ENCODE assay signal across 20 cellular contexts in the genomic region with DNA sequence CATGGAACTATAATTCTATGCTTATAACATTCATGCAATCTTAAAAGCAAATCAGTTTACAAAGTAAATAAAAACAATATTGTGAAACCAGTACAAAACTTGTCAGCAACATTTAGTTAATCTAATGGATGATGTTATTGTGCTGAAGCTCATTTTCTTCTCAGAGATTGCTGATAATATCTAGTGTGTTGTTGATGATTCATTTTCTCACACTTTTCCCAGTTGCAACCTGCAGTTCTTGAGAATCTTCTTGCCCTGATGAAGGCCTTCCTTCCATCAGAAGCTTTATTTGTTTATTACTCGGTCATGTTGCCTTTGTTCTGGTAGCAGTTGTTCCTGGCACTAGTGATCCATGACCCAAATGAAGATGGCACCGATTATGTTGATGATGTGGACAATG. TPM values are rescaled to one million over a fixed set of nuclear protein-coding genes. Genes with fewer than 3 reads are reported as not detected.
DNase-seq lines count a peak whose midpoint lies in the region; ATAC-seq, FAIRE-seq and TF ChIP-seq lines count a peak whose summit lies in the region.
"Had no signal": no experiment of that assay in that cellular context is flagged by ENCODE, and none has a peak within 500 bp of the region (broad histone marks: within the 10 kb centered on the region; RNA-seq: fewer than 3 reads in every experiment).

No MANE protein-coding gene starts in this region.

- H3K27me3 ChIP-seq in PC-9 (ENCODE audit: insufficient read depth, low read depth) (no peaks in the 10 kb centered on the region), bronchial epithelial cell (ENCODE audit: control insufficient read depth, insufficient read depth, low read length) (no peaks in the 10 kb centered on the region), keratinocyte (ENCODE audit: control insufficient read depth, extremely low read depth, insufficient read depth, low read length) (no peaks in the 10 kb centered on the region), stomach (peaks cover 0 to 1% (median 0%) of the 10 kb centered on the region in 3 donors)
- H3K27me3 ChIP-seq: BE2C had no signal

- intact Hi-C loops in PC-9 (cut with micrococcal nuclease; ENCODE audit: unreplicated experiment) = loop anchor here (1.0 to 2.0 kb wide), 3 partner anchors 27 to 84 kb away; no protein-coding TSS in a partner anchor
- intact Hi-C loops in stomach (cut with DNase I; ENCODE audit: low total_unique reads) = no loop called here

- CTCF ChIA-PET in PC-9 (lab: Charles Lee) = interaction anchor here (0.6 to 1.0 kb wide), 3 partner anchors 20 to 236 kb away, joined by 3 to 4 read pairs (median 3); no protein-coding TSS in a partner anchor

- H3F3A ChIP-seq in PC-9 (ENCODE audit: insufficient read depth, low read depth) = peaks cover 21% of the 10 kb centered on the region

- H3K36me3 Mint-ChIP-seq in type B pancreatic cell = peaks cover 11% of the 10 kb centered on the region
- H3K36me3 Mint-ChIP-seq: CD4-positive, alpha-beta memory T cell had no signal

- peaks cover 57% of the 10 kb centered on the region for H3K79me2 ChIP-seq in PC-9 (ENCODE audit: low read depth)
- peaks cover 2% of the 10 kb centered on the region for H3K79me2 ChIP-seq in keratinocyte (ENCODE audit: control insufficient read depth, insufficient read depth, low read length)

- peak overlapping the region; percentile 87 for H3K27ac Mint-ChIP-seq in type B pancreatic cell
- H3K27ac Mint-ChIP-seq: CD4-positive, alpha-beta memory T cell; HFFc6 had no signal

- no peaks in the 10 kb centered on the region for H3K27me3 Mint-ChIP-seq in type B pancreatic cell

- 46 to 70% (median 59%) methylated on average over 2 of the region's 2 CpGs for WGBS in stomach, 5 donors

- POLR2A ChIA-PET in PC-9 (lab: Charles Lee; ENCODE audit: unreplicated experiment) = interaction anchor here (0.5 to 0.8 kb wide), 7 partner anchors 13 to 1998 kb away, joined by 3 to 19 read pairs (median 6); no protein-coding TSS in a partner anchor

- FAIRE-seq in bronchial epithelial cell (lab: Jason Lieb, UNC) (no peak), keratinocyte (lab: Jason Lieb, UNC) (peak; percentile 44)
- FAIRE-seq: A549, GM12878, GM19239, H1 had no signal

- H3K36me3 ChIP-seq in PC-9 (ENCODE audit: low read depth) = no peaks in the 10 kb centered on the region
- no peaks in the 10 kb centered on the region for H3K36me3 ChIP-seq in bronchial epithelial cell (ENCODE audit: control insufficient read depth, insufficient read depth, low read length)
- no peaks in the 10 kb centered on the region for H3K36me3 ChIP-seq in keratinocyte (ENCODE audit: control insufficient read depth in 2 of 2, extremely low read depth in 1 of 2, insufficient read depth in 2 of 2, low read length in 2 of 2)
- H3K36me3 ChIP-seq in stomach = no peaks in the 10 kb centered on the region

- peaks cover 14% of the 10 kb centered on the region for H3K4me1 Mint-ChIP-seq in type B pancreatic cell (ENCODE audit: unreplicated experiment)

- H3K4me3 ChIP-seq in PC-9 = no peak overlapping the region
- no peak overlapping the region for H3K4me3 ChIP-seq in bronchial epithelial cell (ENCODE audit: low read depth, low read length)
- no peak overlapping the region for H3K4me3 ChIP-seq in keratinocyte (ENCODE audit: control insufficient read depth in 2 of 3, extremely low read depth in 1 of 3, insufficient read depth in 2 of 3, low read depth in 1 of 3, low read length in 3 of 3)
- H3K4me3 ChIP-seq in stomach = no peak overlapping the region
- H3K4me3 ChIP-seq: A549, GM12878 had no signal

- no peak for ATAC-seq in HG03280 (IDR thresholded peaks at IDR 0.05; ENCODE audit: unreplicated experiment)
- no peak for ATAC-seq in HG03108 (IDR thresholded peaks at IDR 0.05; ENCODE audit: unreplicated experiment)
- ATAC-seq: A549, GM12878 had no signal

- DNase-seq in PC-9 = peak in 1 of 2 experiments; percentile 88
- peak; percentile 26 for DNase-seq in bronchial epithelial cell (ENCODE audit: low read depth)
- DNase-seq in keratinocyte (ENCODE audit: low read depth, low spot score) = no peak
- DNase-seq in type B pancreatic cell (ENCODE audit: extremely low spot score, unreplicated experiment) = no peak
- DNase-seq in stomach = no peak
- DNase-seq: BE2C; CD4-positive, alpha-beta memory T cell; DMS79; HCEC 1CT; HFFc6; IMR-90 had no signal

- no peaks in the 10 kb centered on the region for H3K9me2 ChIP-seq in PC-9 (ENCODE audit: insufficient read depth)

- no peak for TF ChIP-seq CTCF in PC-9 (conservative IDR thresholded peaks at IDR 0.05)
- no peak for TF ChIP-seq CTCF in bronchial epithelial cell (IDR thresholded peaks at IDR 0.05; ENCODE audit: insufficient read depth, low read length, severe bottlenecking)
- no peak for TF ChIP-seq CTCF in keratinocyte (optimal IDR thresholded peaks at IDR 0.05 in 1 of 3, IDR thresholded peaks at IDR 0.05 in 1 of 3, conservative IDR thresholded peaks at IDR 0.05 in 1 of 3; ENCODE audit: extremely low read depth in 1 of 3, insufficient read depth in 2 of 3, low read length in 3 of 3)
- no peak for TF ChIP-seq CTCF in type B pancreatic cell (conservative IDR thresholded peaks at IDR 0.05)
- no peak for TF ChIP-seq CTCF in stomach (IDR thresholded peaks at IDR 0.05)

- H3K9me1 ChIP-seq in keratinocyte (ENCODE audit: control insufficient read depth, extremely low read depth, insufficient read depth, low read length) = no peaks in the 10 kb centered on the region

- no peak overlapping the region for H3K9ac ChIP-seq in keratinocyte (ENCODE audit: control insufficient read depth, extremely low read depth, insufficient read depth, low read length)

- no TSS peak for BruUV-seq in PC-9 (replicated peaks; lab: Mats Ljungman, UMichigan)

- H4K20me1 ChIP-seq in PC-9 (ENCODE audit: insufficient read depth) = no peaks in the 10 kb centered on the region
- no peaks in the 10 kb centered on the region for H4K20me1 ChIP-seq in keratinocyte (ENCODE audit: control insufficient read depth, extremely low read depth, insufficient read depth, low read length)

- H3K4me2 ChIP-seq in PC-9 (peak overlapping the region; percentile 52), keratinocyte (ENCODE audit: control insufficient read depth, extremely low read depth, insufficient read depth, low read depth, low read length) (peak overlapping the region; percentile 20)

- H3K9me3 ChIP-seq in PC-9 (ENCODE audit: insufficient read depth, low read depth) (no peaks in the 10 kb centered on the region), keratinocyte (ENCODE audit: control insufficient read depth, low read depth, low read length) (no peaks in the 10 kb centered on the region), stomach (no peaks in the 10 kb centered on the region)
- H3K9me3 ChIP-seq: A549, BE2C had no signal

- H3K4me1 ChIP-seq in PC-9 (replicated peaks; ENCODE audit: insufficient read depth) (peaks cover 50% of the 10 kb centered on the region), keratinocyte (ENCODE audit: control insufficient read depth, extremely low read depth, insufficient read depth, low read length) (peaks cover 20% of the 10 kb centered on the region), stomach (peaks cover 0 to 56% (median 21%) of the 10 kb centered on the region in 4 donors)

- TF ChIP-seq POLR2A in stomach (IDR thresholded peaks at IDR 0.05) = no peak

- no peak overlapping the region for H3K4me3 Mint-ChIP-seq in type B pancreatic cell
- H3K4me3 Mint-ChIP-seq: CD4-positive, alpha-beta memory T cell; HFFc6 had no signal

- no peaks in the 10 kb centered on the region for H3K9me3 Mint-ChIP-seq in type B pancreatic cell
- H3K9me3 Mint-ChIP-seq: HFFc6 had no signal

- dilution Hi-C loops in keratinocyte (cut with MboI; ENCODE audit: extremely low pct_ligation_motif_present, low sequenced_read_pairs) = no loop called here

- TF ChIP-seq EP300 in stomach (IDR thresholded peaks at IDR 0.05) = no peak

- H2AFZ ChIP-seq in PC-9 = no peak overlapping the region
- H2AFZ ChIP-seq in keratinocyte (ENCODE audit: control insufficient read depth, low read length) = no peak overlapping the region

- H3K27ac ChIP-seq in PC-9 (peak overlapping the region; percentile 75), keratinocyte (ENCODE audit: control insufficient read depth, insufficient read depth, low read length) (no peak overlapping the region), stomach (peak overlapping the region in 1 of 5 donors; percentile 16)
- H3K27ac ChIP-seq: A549, C4-2B, HL-60 had no signal

RNA-seq across cellular contexts. Expression of a gene that starts 5.2 kb away (rescaled TPM):
- total RNA-seq in PC-9 (2021) = 12.8 and 16.1 TPM in 2 replicates
- total RNA-seq in bronchial epithelial cell = 4.5 and 5.3 TPM in 2 replicates
- polyA plus RNA-seq in keratinocyte = 3.3 to 5.5 TPM (median 4.8 TPM) in 3 replicates
- 1.3 TPM for polyA plus RNA-seq in keratinocyte (2011; ENCODE audit: low read depth)
- polyA plus RNA-seq in keratinocyte (2011; cell fraction: cytosol; rRNA removed) = 2.4 and 5.0 TPM in 2 replicates
- 5.8 and 6.3 TPM in 2 replicates for polyA plus RNA-seq in keratinocyte (2011; cell fraction: nucleus; rRNA removed)
- 1.2 and 2.5 TPM in 2 replicates for polyA plus RNA-seq in keratinocyte (2012; ENCODE audit: low replicate concordance)
- polyA minus RNA-seq in keratinocyte = 5.7 to 10.5 TPM (median 5.7 TPM) in 3 replicates
- polyA minus RNA-seq in keratinocyte (2011; cell fraction: cytosol; rRNA and poly(A)+ RNA removed) = 3.6 TPM
- 7.3 and 15.4 TPM in 2 replicates for polyA minus RNA-seq in keratinocyte (2011; cell fraction: nucleus; rRNA and poly(A)+ RNA removed)
- 10.5 and 22.6 TPM in 2 replicates for total RNA-seq in type B pancreatic cell (ENCODE audit: low replicate concordance)
- 100 to 1,000 TPM in 1 of 5 donors, 10 to 100 TPM in 4; 27.4 to 119 (median 64.5) TPM for total RNA-seq in stomach
- polyA plus RNA-seq in stomach = 10 to 100 TPM in 1 of 3 donors, 1 to 10 TPM in 2; 2.3 to 17.4 (median 7.4) TPM
- total RNA-seq: CD4-positive, alpha-beta memory T cell; G401 had no signal
- polyA plus RNA-seq: CD4-positive, alpha-beta memory T cell had no signal
